ENCODE assay signal across 8 cellular contexts in the genomic region with DNA sequence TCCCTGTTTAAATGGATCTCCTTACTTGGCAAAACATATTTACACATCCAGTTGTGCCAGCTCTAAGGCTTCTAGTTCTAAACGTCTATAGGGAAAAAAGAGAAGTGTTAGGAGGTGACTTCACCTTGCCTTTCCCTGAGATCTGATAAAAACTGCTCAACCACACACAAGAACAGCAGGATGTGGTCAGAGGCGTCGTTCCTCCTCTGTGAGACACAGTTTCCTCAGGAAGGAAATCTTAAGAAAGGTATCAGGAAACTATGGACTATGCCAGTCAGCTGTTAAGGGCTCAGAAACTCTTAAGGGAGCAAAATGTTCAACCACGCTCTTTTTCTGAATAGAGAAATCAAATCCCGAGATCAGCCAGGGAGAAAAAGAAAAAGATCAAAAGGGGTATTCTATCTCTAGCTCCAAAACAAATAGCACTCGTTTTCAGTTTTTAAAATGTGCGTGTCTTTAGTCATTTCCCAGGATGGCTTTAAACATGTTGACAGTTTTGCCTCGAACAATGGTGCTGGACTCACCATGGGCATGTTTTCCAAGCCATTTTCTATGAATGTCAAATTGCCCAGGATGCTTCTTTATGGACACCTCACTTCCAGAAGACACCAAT.
DNase-seq lines count a peak whose midpoint lies in the region; TF ChIP-seq lines count a peak whose summit lies in the region.
"Had no signal": no experiment of that assay in that cellular context is flagged by ENCODE, and none has a peak within 500 bp of the region (broad histone marks: within the 10 kb centered on the region; RNA-seq: fewer than 3 reads in every experiment).

No MANE protein-coding gene starts in this region.

- peaks cover 11% of the 10 kb centered on the region for H3K36me3 Mint-ChIP-seq in osteocyte (ENCODE audit: unreplicated experiment)
- H3K36me3 Mint-ChIP-seq: memory B cell had no signal

- peaks cover 9% of the 10 kb centered on the region for H3K9me3 Mint-ChIP-seq in osteocyte (ENCODE audit: unreplicated experiment)
- H3K9me3 Mint-ChIP-seq: memory B cell had no signal

- H3K4me3 ChIP-seq in HFF-Myc (replicated peaks; ENCODE audit: low read depth, low read length): no peak overlapping the region

- no peak overlapping the region for H3K4me3 Mint-ChIP-seq in osteocyte (ENCODE audit: unreplicated experiment)
- H3K4me3 Mint-ChIP-seq: memory B cell had no signal

- H3K27me3 Mint-ChIP-seq in osteocyte (ENCODE audit: unreplicated experiment): no peaks in the 10 kb centered on the region
- H3K27me3 Mint-ChIP-seq: memory B cell had no signal

- peak overlapping the region; percentile 91 for H3K27ac Mint-ChIP-seq in osteocyte (ENCODE audit: unreplicated experiment)
- H3K27ac Mint-ChIP-seq: memory B cell had no signal

- H3K4me1 Mint-ChIP-seq in osteocyte (ENCODE audit: unreplicated experiment): peaks cover 72% of the 10 kb centered on the region

- TF ChIP-seq CTCF in HFF-Myc (IDR thresholded peaks at IDR 0.05; ENCODE audit: low read depth, low read length, missing control alignments) (no peak), osteocyte (IDR thresholded peaks at IDR 0.05) (no peak)

- DNase-seq in HFF-Myc (ENCODE audit: extremely low read depth, low read depth) (peak; percentile 17), T follicular helper cell (ENCODE audit: low read depth) (peak; percentile 7), osteocyte (ENCODE audit: extremely low spot score, unreplicated experiment) (no peak), NCI-H2029 (lab: John Stamatoyannopoulos, UW) (no peak), NCI-H69 (lab: John Stamatoyannopoulos, UW) (no peak), AG08396 (ENCODE audit: low spot score) (no peak)
- peak; percentile 8 for DNase-seq in effector CD4-positive, alpha-beta T cell

Comparison
In these comparisons a context has a peak if more than half of its experiments do, and no peak if none do; other contexts are left out.
1. DNase-seq: peak in HFF-Myc (single experiment), T follicular helper cell (single experiment) and effector CD4-positive, alpha-beta T cell (single experiment); none in osteocyte (single experiment), NCI-H2029 (single experiment), NCI-H69 (single experiment) and AG08396 (single experiment).